ENCODE assay signal across 8 cellular contexts in the genomic region with DNA sequence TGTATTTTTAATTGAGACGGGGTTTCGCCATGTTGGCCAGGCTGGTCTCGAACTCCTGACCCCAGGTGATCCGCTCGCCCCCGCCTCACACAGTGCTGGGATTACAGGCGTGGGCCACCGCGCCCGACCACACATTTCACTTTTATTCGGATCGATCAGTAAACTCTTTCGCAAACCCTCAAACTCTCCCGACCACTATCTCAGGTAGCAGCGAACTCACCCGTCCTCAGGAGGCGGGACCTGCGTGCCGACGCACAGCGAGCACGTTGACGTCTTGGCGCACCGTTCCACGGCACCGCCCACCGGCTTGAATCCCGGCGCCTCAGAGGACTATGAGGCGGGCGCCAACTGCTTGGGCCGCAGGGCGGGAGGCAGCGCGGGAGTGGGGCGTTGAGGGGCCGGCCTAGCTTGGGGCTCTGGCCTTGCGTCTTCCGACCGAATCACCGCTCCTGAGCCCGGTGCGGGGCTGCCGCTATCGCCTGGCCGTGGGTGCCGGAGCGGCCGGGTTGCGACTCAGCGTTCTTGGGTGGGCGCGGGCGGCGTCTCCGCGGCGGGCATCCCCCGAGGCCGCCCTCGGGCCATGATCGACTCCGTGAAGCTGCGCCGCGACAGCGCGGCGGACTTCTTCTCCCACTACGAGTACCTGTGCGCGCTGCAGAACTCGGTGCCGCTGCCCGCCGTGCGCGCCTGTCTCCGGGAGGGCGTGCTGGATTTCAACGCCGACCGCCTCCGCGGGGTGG. TPM values are rescaled to one million over a fixed set of nuclear protein-coding genes. Genes with fewer than 3 reads are reported as not detected.
DNase-seq lines count a peak whose midpoint lies in the region; ATAC-seq and TF ChIP-seq lines count a peak whose summit lies in the region.

A gene with protein sequence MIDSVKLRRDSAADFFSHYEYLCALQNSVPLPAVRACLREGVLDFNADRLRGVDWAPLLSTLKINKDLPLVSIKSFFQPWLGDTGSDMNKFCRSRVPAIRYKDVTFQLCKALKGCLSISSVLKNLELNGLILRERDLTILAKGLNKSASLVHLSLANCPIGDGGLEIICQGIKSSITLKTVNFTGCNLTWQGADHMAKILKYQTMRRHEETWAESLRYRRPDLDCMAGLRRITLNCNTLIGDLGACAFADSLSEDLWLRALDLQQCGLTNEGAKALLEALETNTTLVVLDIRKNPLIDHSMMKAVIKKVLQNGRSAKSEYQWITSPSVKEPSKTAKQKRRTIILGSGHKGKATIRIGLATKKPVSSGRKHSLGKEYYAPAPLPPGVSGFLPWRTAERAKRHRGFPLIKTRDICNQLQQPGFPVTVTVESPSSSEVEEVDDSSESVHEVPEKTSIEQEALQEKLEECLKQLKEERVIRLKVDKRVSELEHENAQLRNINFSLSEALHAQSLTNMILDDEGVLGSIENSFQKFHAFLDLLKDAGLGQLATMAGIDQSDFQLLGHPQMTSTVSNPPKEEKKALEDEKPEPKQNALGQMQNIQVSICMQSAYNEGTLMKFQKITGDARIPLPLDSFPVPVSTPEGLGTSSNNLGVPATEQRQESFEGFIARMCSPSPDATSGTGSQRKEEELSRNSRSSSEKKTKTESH (plus strand): TSS at position 305 of the 740 bp plus-strand sequence. CDS start 276 bp downstream, at position 581.

- ATAC-seq in GM21515 (IDR thresholded peaks at IDR 0.05; ENCODE audit: unreplicated experiment): peak; percentile 99

- DNase-seq in DMS 273 treated with DMSO at 0.1 percent for 48 hours (lab: John Stamatoyannopoulos, UW) (peak; percentile 63), OCI-M2 (lab: John Stamatoyannopoulos, UW; ENCODE audit: unreplicated experiment) (peak; percentile 27), activated T-cell treated with anti-CD3 and anti-CD28 coated beads for 24 hours (ENCODE audit: low read depth) (peak; percentile 85), epithelial cell of esophagus (ENCODE audit: low read depth) (peak; percentile 96)
- peak; percentile 86 to 88 for DNase-seq in stimulated activated CD8-positive, alpha-beta memory T cell treated with anti-CD3 and anti-CD28 coated beads, Interleukin-2, amount 100 ng/mL, for 48 hours (ENCODE audit: low read depth in 2 of 2)

- H3K27me3 ChIP-seq in HUES64 (ENCODE audit: insufficient read depth, low read length) (no peaks in the 10 kb centered on the region), mononuclear cell (ENCODE audit: insufficient read depth, low read length) (no peaks in the 10 kb centered on the region)

- peak within 1 kb of the TSS; percentile 85 for H3K9ac ChIP-seq in HUES64 (ENCODE audit: low read depth, low read length)

- peaks cover 17% of the 10 kb centered on the region for H3K36me3 ChIP-seq in HUES64 (ENCODE audit: insufficient read depth, low read length)

- WGBS in HUES64: under 1% methylated on average over 86 of the region's 86 CpGs

- no peak for TF ChIP-seq CTCF in epithelial cell of esophagus (IDR thresholded peaks at IDR 0.05; ENCODE audit: insufficient read depth, low read depth, low read length, missing control alignments)

- H3K9me3 ChIP-seq in HUES64 (ENCODE audit: insufficient read depth, low read depth, low read length) (no peaks in the 10 kb centered on the region), mononuclear cell (ENCODE audit: low read depth, low read length) (no peaks in the 10 kb centered on the region)

- peak within 1 kb of the TSS; percentile 82 for H3K27ac ChIP-seq in HUES64 (ENCODE audit: low read depth, low read length)

- H3K4me1 ChIP-seq in HUES64 (ENCODE audit: insufficient read depth, low read length): peaks cover 4% of the 10 kb centered on the region
- peaks cover 37% of the 10 kb centered on the region for H3K4me1 ChIP-seq in mononuclear cell (ENCODE audit: insufficient read depth, low read length)

- H3K4me3 ChIP-seq in HUES64 (ENCODE audit: low read length): peak within 1 kb of the TSS; percentile 98
- peak within 1 kb of the TSS; percentile 72 for H3K4me3 ChIP-seq in epithelial cell of esophagus (ENCODE audit: low read length)
- H3K4me3 ChIP-seq in mononuclear cell (ENCODE audit: low read length): peak within 1 kb of the TSS; percentile 89

RNA-seq across cellular contexts. Expression of the gene that starts here (rescaled TPM):
- 35.5 TPM for polyA plus RNA-seq in HUES64 (2013, experiment 1 of 2)
- polyA plus RNA-seq in HUES64 (2013, experiment 2 of 2): 36.0 TPM
- 22.9 TPM for total RNA-seq in mononuclear cell

Comparison
In these comparisons a context has a peak if more than half of its experiments do, and no peak if none do; other contexts are left out.
1. Peak in every context shown above with its lines: DNase-seq, ATAC-seq, H3K4me3 ChIP-seq and H3K27ac ChIP-seq.
2. DNase-seq: peak in every context shown above with its lines; median percentile 96 in epithelial cell of esophagus; 87 in stimulated activated CD8-positive, alpha-beta memory T cell treated with anti-CD3 and anti-CD28 coated beads, Interleukin-2, amount 100 ng/mL, for 48 hours; 85 in activated T-cell treated with anti-CD3 and anti-CD28 coated beads for 24 hours; 63 in DMS 273 treated with DMSO at 0.1 percent for 48 hours; 27 in OCI-M2.